In genomic region chr16:54812229-54812628, GRCh38 we compare ENCODE assay signal across 14 cellular contexts.
DNase-seq lines count a peak whose midpoint lies in the region; ATAC-seq and TF ChIP-seq lines count a peak whose summit lies in the region.
"Had no signal": no experiment of that assay in that cellular context is flagged by ENCODE, and none has a peak within 500 bp of the region (broad histone marks: within the 10 kb centered on the region; RNA-seq: fewer than 3 reads in every experiment).

No MANE protein-coding gene starts in this region.

- peaks cover 0 to 5% (median 0%) of the 10 kb centered on the region in 3 experiments; a peak in 1 of 7 replicates for H3K36me3 Mint-ChIP-seq in H9 (ENCODE audit: insufficient read depth in 1 of 3, low read depth in 3 of 3)
- H3K36me3 Mint-ChIP-seq in activated T-helper 1 cell treated with anti-CD3 and anti-CD28 coated beads, Interleukin-12 subunit alpha, Interleukin-12 subunit beta, Interleukin-2, Interleukin-4 antibody, amounts not matched to agents 30 ng/mL and 10 ng/mL and 1 ng/mL, durations not matched to agents 14 hours and 24 hours and 36 hours (ENCODE audit: low read depth) = no peaks in the 10 kb centered on the region
- H3K36me3 Mint-ChIP-seq: activated naive CD4-positive, alpha-beta T cell treated with anti-CD3 and anti-CD28 coated beads, Interleukin-2, amount 50 U/mL, for 24 hours; natural killer cell had no signal

- no peak overlapping the region for H3T11ph ChIP-seq in H9 (ENCODE audit: low read length)

- H3K79me2 ChIP-seq in H9 (ENCODE audit: insufficient read depth, low read length) = no peaks in the 10 kb centered on the region

- no peaks in the 10 kb centered on the region for H3K9me3 Mint-ChIP-seq in H9
- H3K9me3 Mint-ChIP-seq in activated T-helper 1 cell treated with anti-CD3 and anti-CD28 coated beads, Interleukin-12 subunit alpha, Interleukin-12 subunit beta, Interleukin-2, Interleukin-4 antibody, amounts not matched to agents 30 ng/mL and 10 ng/mL and 1 ng/mL, durations not matched to agents 14 hours and 24 hours and 36 hours = no peaks in the 10 kb centered on the region
- H3K9me3 Mint-ChIP-seq: activated naive CD4-positive, alpha-beta T cell treated with anti-CD3 and anti-CD28 coated beads, Interleukin-2, amount 50 U/mL, for 24 hours; natural killer cell had no signal

- H4K8ac ChIP-seq in H9 (replicated peaks; ENCODE audit: insufficient read length, low read depth, low read length) = no peak overlapping the region

- H3K79me1 ChIP-seq in H9 (ENCODE audit: insufficient read depth, low read depth, low read length, poor library complexity, severe bottlenecking) = no peaks in the 10 kb centered on the region

- WGBS in H9 (ENCODE audit: extremely low coverage, insufficient read length, low lambda C conversion rate) = no CpG with 5 or more reads among the region's 3 CpGs

- no peaks in the 10 kb centered on the region for H3K27me3 Mint-ChIP-seq in H9 (ENCODE audit: low read depth)
- H3K27me3 Mint-ChIP-seq in activated T-helper 1 cell treated with anti-CD3 and anti-CD28 coated beads, Interleukin-12 subunit alpha, Interleukin-12 subunit beta, Interleukin-2, Interleukin-4 antibody, amounts not matched to agents 30 ng/mL and 10 ng/mL and 1 ng/mL, durations not matched to agents 14 hours and 24 hours and 36 hours (ENCODE audit: insufficient read depth) = no peaks in the 10 kb centered on the region

- H3K9me3 ChIP-seq in H9 (ENCODE audit: control insufficient read depth, low read depth, low read length) = no peaks in the 10 kb centered on the region
- no peaks in the 10 kb centered on the region for H3K9me3 ChIP-seq in WERI-Rb-1 (ENCODE audit: severe bottlenecking)
- H3K9me3 ChIP-seq: esophagus squamous epithelium, sigmoid colon had no signal

- H4K5ac ChIP-seq in H9 (ENCODE audit: insufficient read length, low read depth, low read length) = no peak overlapping the region

- no peak overlapping the region for H3K4me2 ChIP-seq in H9 (ENCODE audit: insufficient read depth, insufficient read length, low read length)

- H3K36me3 ChIP-seq in WERI-Rb-1 = no peaks in the 10 kb centered on the region
- H3K36me3 ChIP-seq: esophagus squamous epithelium, sigmoid colon had no signal

- ATAC-seq in GM18909 (IDR thresholded peaks at IDR 0.05; ENCODE audit: poor library complexity, unreplicated experiment) = no peak
- ATAC-seq: natural killer cell had no signal

- DNase-seq in AG10803 (ENCODE audit: low read depth) (peak; percentile 34), H9 (no peak), WERI-Rb-1 (no peak), left kidney (ENCODE audit: low read depth, low spot score) (peak; percentile 21), NCI-H1694 treated with DMSO at 0.1 percent for 48 hours (lab: John Stamatoyannopoulos, UW) (no peak)
- no peak for DNase-seq in activated T-helper 1 cell treated with anti-CD3 and anti-CD28 coated beads, Interleukin-12 subunit alpha, Interleukin-12 subunit beta, Interleukin-2, Interleukin-4 antibody, amounts not matched to agents 30 ng/mL and 10 ng/mL and 1 ng/mL, durations not matched to agents 14 hours and 24 hours and 36 hours (ENCODE audit: low spot score)
- no peak for DNase-seq in activated naive CD4-positive, alpha-beta T cell (lab: John Stamatoyannopoulos, UW)
- DNase-seq: esophagus squamous epithelium, natural killer cell, NCI-H510A treated with DMSO at 0.1 percent for 48 hours, SHP77, sigmoid colon had no signal

- H3K18ac ChIP-seq in H9 (ENCODE audit: insufficient read length, low read depth, low read length) = no peak overlapping the region

- H3K4ac ChIP-seq in H9 (ENCODE audit: low read depth, low read length) = no peak overlapping the region

- no peak overlapping the region for H2BK20ac ChIP-seq in H9 (ENCODE audit: low read depth, low read length, poor library complexity, severe bottlenecking)

- H2BK12ac ChIP-seq in H9 (ENCODE audit: insufficient read length, low read depth, low read length) = no peak overlapping the region

- H3K4me1 ChIP-seq in H9 (ENCODE audit: insufficient read depth, low read length) = peaks cover 5% of the 10 kb centered on the region; the same call in 1 of the 2 replicates
- H3K4me1 ChIP-seq: esophagus squamous epithelium, sigmoid colon had no signal

- peaks cover 37 to 46% of the 10 kb centered on the region in 2 experiments for H3K4me1 Mint-ChIP-seq in H9
- no peaks in the 10 kb centered on the region for H3K4me1 Mint-ChIP-seq in activated T-helper 1 cell treated with anti-CD3 and anti-CD28 coated beads, Interleukin-12 subunit alpha, Interleukin-12 subunit beta, Interleukin-2, Interleukin-4 antibody, amounts not matched to agents 30 ng/mL and 10 ng/mL and 1 ng/mL, durations not matched to agents 14 hours and 24 hours and 36 hours (ENCODE audit: low read depth)
- H3K4me1 Mint-ChIP-seq: activated naive CD4-positive, alpha-beta T cell treated with anti-CD3 and anti-CD28 coated beads, Interleukin-2, amount 50 U/mL, for 24 hours; natural killer cell had no signal

- H2AK5ac ChIP-seq in H9 (ENCODE audit: insufficient read length, low read length) = no peak overlapping the region

- H3K4me3 Mint-ChIP-seq in H9 = no peak overlapping the region
- no peak overlapping the region for H3K4me3 Mint-ChIP-seq in activated T-helper 1 cell treated with anti-CD3 and anti-CD28 coated beads, Interleukin-12 subunit alpha, Interleukin-12 subunit beta, Interleukin-2, Interleukin-4 antibody, amounts not matched to agents 30 ng/mL and 10 ng/mL and 1 ng/mL, durations not matched to agents 14 hours and 24 hours and 36 hours
- H3K4me3 Mint-ChIP-seq: activated naive CD4-positive, alpha-beta T cell treated with anti-CD3 and anti-CD28 coated beads, Interleukin-2, amount 50 U/mL, for 24 hours; natural killer cell had no signal

- H3K27ac Mint-ChIP-seq in H9 = no peak overlapping the region
- H3K27ac Mint-ChIP-seq in activated T-helper 1 cell treated with anti-CD3 and anti-CD28 coated beads, Interleukin-12 subunit alpha, Interleukin-12 subunit beta, Interleukin-2, Interleukin-4 antibody, amounts not matched to agents 30 ng/mL and 10 ng/mL and 1 ng/mL, durations not matched to agents 14 hours and 24 hours and 36 hours = no peak overlapping the region
- H3K27ac Mint-ChIP-seq: activated naive CD4-positive, alpha-beta T cell treated with anti-CD3 and anti-CD28 coated beads, Interleukin-2, amount 50 U/mL, for 24 hours; natural killer cell had no signal

- no peaks in the 10 kb centered on the region for H3K27me3 ChIP-seq in H9 (ENCODE audit: insufficient read depth, low read length)
- H3K27me3 ChIP-seq in WERI-Rb-1 (ENCODE audit: insufficient read depth, low read depth, severe bottlenecking) = no peaks in the 10 kb centered on the region

- no peak overlapping the region for H3K14ac ChIP-seq in H9 (ENCODE audit: insufficient read depth, low read length)

- H4K20me1 ChIP-seq in H9 (ENCODE audit: control insufficient read depth, insufficient read depth, insufficient read length) = no peaks in the 10 kb centered on the region

- H2BK5ac ChIP-seq in H9 (ENCODE audit: insufficient read length, low read length) = no peak overlapping the region

- H2BK120ac ChIP-seq in H9 (ENCODE audit: low read depth, low read length, poor library complexity, severe bottlenecking) = no peak overlapping the region

- H3K27ac ChIP-seq in H9 (ENCODE audit: insufficient read length, low read depth, low read length) (no peak overlapping the region), WERI-Rb-1 (no peak overlapping the region)
- H3K27ac ChIP-seq: esophagus squamous epithelium, sigmoid colon had no signal

- H4K91ac ChIP-seq in H9 (ENCODE audit: insufficient read length, low read depth, low read length) = no peak overlapping the region

- TF ChIP-seq CTCF in AG10803 (conservative IDR thresholded peaks at IDR 0.05; ENCODE audit: low read length) (peak; percentile 47), H9 (conservative IDR thresholded peaks at IDR 0.05) (peak; percentile 35; the same call in 2 of the 3 replicates), WERI-Rb-1 (IDR thresholded peaks at IDR 0.05; ENCODE audit: low read depth, low read length) (peak; percentile 41; the same call in 1 of the 2 replicates)

- no peak overlapping the region for H2AFZ ChIP-seq in H9 (ENCODE audit: low read length)

- no peaks in the 10 kb centered on the region for H3K23me2 ChIP-seq in H9 (ENCODE audit: insufficient read length, low read depth, low read length, poor library complexity, severe bottlenecking)

- H3K4me3 ChIP-seq in AG10803 (ENCODE audit: low read length) = no peak overlapping the region
- H3K4me3 ChIP-seq in WERI-Rb-1 (ENCODE audit: low read depth, low read length) = no peak overlapping the region
- H3K4me3 ChIP-seq: esophagus squamous epithelium, sigmoid colon had no signal

- no peak overlapping the region for H2BK15ac ChIP-seq in H9 (ENCODE audit: low read depth, low read length)

- intact Hi-C loops in activated T-helper 1 cell treated with anti-CD3 and anti-CD28 coated beads, Interleukin-12 subunit alpha, Interleukin-12 subunit beta, Interleukin-2, Interleukin-4 antibody, amounts not matched to agents 30 ng/mL and 10 ng/mL and 1 ng/mL, durations not matched to agents 14 hours and 24 hours and 36 hours (cut with micrococcal nuclease) = no loop called here

- no peak overlapping the region for H3K56ac ChIP-seq in H9 (ENCODE audit: insufficient read length, low read depth, low read length)

- no peak overlapping the region for H3K9ac ChIP-seq in H9 (ENCODE audit: extremely low read depth, insufficient read length, low read length)

- no peak overlapping the region for H3K23ac ChIP-seq in H9 (ENCODE audit: insufficient read length, low read depth, low read length)

Comparison
In these comparisons a context has a peak if more than half of its experiments do, and no peak if none do; other contexts are left out.
1. DNase-seq: peak in AG10803 (single experiment) and left kidney (single experiment); none in H9 (single experiment), WERI-Rb-1 (single experiment), activated T-helper 1 cell treated with anti-CD3 and anti-CD28 coated beads, Interleukin-12 subunit alpha, Interleukin-12 subunit beta, Interleukin-2, Interleukin-4 antibody, amounts not matched to agents 30 ng/mL and 10 ng/mL and 1 ng/mL, durations not matched to agents 14 hours and 24 hours and 36 hours (single experiment), NCI-H1694 treated with DMSO at 0.1 percent for 48 hours (single experiment) and activated naive CD4-positive, alpha-beta T cell (0 of 4).
2. Peak in every context shown above with its lines, with median percentiles within 50 percentile points of each other: CTCF ChIP-seq.